ENCODE assay signal across 10 cellular contexts in the genomic region with DNA sequence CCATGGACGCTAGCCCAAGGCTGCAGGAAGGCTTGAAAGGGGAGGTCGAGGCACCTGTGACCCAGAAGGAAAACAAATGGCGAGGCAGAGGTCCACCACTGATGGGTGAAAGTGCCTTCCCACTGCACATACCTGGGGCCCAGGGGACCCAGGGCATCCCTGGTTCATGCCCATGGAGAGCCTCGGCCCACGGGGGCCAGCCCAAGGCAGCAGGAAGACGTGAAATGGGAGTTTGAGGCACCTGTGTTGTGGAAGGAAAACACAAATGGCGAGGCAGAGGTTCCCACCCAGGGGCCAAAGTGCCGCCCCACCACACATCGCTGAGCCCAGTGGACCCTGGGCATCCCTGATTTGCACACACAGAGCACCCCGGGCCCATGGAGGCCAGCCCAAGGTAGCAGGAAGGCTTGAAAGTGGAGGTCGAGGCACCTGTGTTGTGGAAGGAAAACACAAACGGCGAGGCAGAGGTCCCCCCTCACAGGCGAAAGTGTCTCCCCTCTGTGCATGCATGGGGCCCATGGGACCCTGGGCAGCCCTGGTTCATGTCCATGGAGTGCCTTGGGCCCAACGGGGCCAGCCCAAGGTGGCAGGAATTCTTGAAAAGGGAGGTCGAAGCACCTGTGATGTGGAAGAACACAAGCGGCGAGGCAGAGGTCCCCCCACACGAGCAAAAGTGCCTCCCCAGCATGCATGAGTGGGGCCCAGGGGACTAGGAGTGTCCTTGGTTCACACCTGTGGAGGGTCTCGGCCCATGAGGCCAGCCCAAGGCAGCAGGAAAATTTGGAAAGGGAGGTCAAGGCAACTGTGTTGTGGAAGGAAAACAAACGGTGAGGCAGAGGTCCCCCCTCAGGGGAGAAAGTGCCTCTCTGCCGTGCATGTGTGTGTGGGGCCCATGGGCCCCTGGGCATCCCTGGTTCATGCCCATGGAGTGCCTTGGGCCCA.
A peak's percentile ranks its signal among the peaks of the same experiment; 100 is the strongest.
DNase-seq lines count a peak whose midpoint lies in the region; ATAC-seq and TF ChIP-seq lines count a peak whose summit lies in the region.
"Had no signal": no experiment of that assay in that cellular context is flagged by ENCODE, and none has a peak within 500 bp of the region (broad histone marks: within the 10 kb centered on the region; RNA-seq: fewer than 3 reads in every experiment).

No MANE protein-coding gene starts in this region.

- intact Hi-C loops in head of caudate nucleus (cut with DNase I) (no loop called here), PC-3 (cut with micrococcal nuclease) (no loop called here)

- no peaks in the 10 kb centered on the region for H3K4me1 ChIP-seq in osteoblast (ENCODE audit: insufficient read depth, low read length)
- no peaks in the 10 kb centered on the region for H3K4me1 ChIP-seq in PC-3 (ENCODE audit: insufficient read depth, low read length)
- no peaks in the 10 kb centered on the region for H3K4me1 ChIP-seq in Karpas-422 (ENCODE audit: low read length)

- no peak overlapping the region for H3K27ac ChIP-seq in osteoblast (ENCODE audit: low read depth, low read length)
- no peak overlapping the region for H3K27ac ChIP-seq in PC-3 (ENCODE audit: low read length)
- no peak overlapping the region for H3K27ac ChIP-seq in Karpas-422 (ENCODE audit: low read length)

- no peaks in the 10 kb centered on the region for H3K36me3 ChIP-seq in osteoblast (ENCODE audit: insufficient read depth, low read length)
- no peaks in the 10 kb centered on the region for H3K36me3 ChIP-seq in PC-3 (ENCODE audit: low read depth, low read length)
- no peaks in the 10 kb centered on the region for H3K36me3 ChIP-seq in Karpas-422 (ENCODE audit: insufficient read depth, low read length)

- CTCF ChIA-PET in PC-3 (lab: Charles Lee), result no interaction called here

- BruUV-seq in PC-3 (replicated peaks; lab: Mats Ljungman, UMichigan), result no TSS peak

- no peak overlapping the region for H3K4me2 ChIP-seq in osteoblast (ENCODE audit: insufficient read depth, low read length)
- H3K4me2 ChIP-seq in PC-3 (ENCODE audit: low read length), result no peak overlapping the region
- no peak overlapping the region for H3K4me2 ChIP-seq in Karpas-422 (ENCODE audit: low read depth, low read length, poor library complexity, severe bottlenecking)

- no peak for ATAC-seq in PC-3
- ATAC-seq in GM18868 (IDR thresholded peaks at IDR 0.05; ENCODE audit: unreplicated experiment), result no peak

- no peaks in the 10 kb centered on the region for H3F3A ChIP-seq in PC-3 (ENCODE audit: low read length, unreplicated experiment)

- TF ChIP-seq CTCF in osteoblast (IDR thresholded peaks at IDR 0.05; ENCODE audit: extremely low read depth, low read depth, low read length) (no peak), PC-3 (conservative IDR thresholded peaks at IDR 0.05; ENCODE audit: low read depth, low read length) (no peak)

- H3K4me3 ChIP-seq in osteoblast (ENCODE audit: insufficient read depth, low read length) (no peak overlapping the region), PC-3 (ENCODE audit: low read length) (no peak overlapping the region), Karpas-422 (ENCODE audit: low read length) (no peak overlapping the region)

- H2AFZ ChIP-seq in osteoblast (ENCODE audit: low read length) (no peak overlapping the region), PC-3 (ENCODE audit: low read length) (no peak overlapping the region), Karpas-422 (ENCODE audit: low read length) (no peak overlapping the region)

- H3K9ac ChIP-seq in PC-3 (ENCODE audit: low read length), result no peak overlapping the region
- H3K9ac ChIP-seq in Karpas-422 (ENCODE audit: low read length), result no peak overlapping the region

- H3K9me3 ChIP-seq in osteoblast (ENCODE audit: low read depth, low read length) (peaks cover 3% of the 10 kb centered on the region), PC-3 (ENCODE audit: low read length) (peaks cover 31% of the 10 kb centered on the region), Karpas-422 (ENCODE audit: low read length) (peaks cover 32% of the 10 kb centered on the region)

- H4K20me1 ChIP-seq in osteoblast (ENCODE audit: insufficient read depth, low read length) (no peaks in the 10 kb centered on the region), PC-3 (ENCODE audit: low read length) (no peaks in the 10 kb centered on the region), Karpas-422 (ENCODE audit: insufficient read depth, low read depth, low read length) (no peaks in the 10 kb centered on the region)

- no peaks in the 10 kb centered on the region for H3K79me2 ChIP-seq in osteoblast (ENCODE audit: insufficient read depth, low read length)
- no peaks in the 10 kb centered on the region for H3K79me2 ChIP-seq in PC-3 (ENCODE audit: low read length)
- H3K79me2 ChIP-seq in Karpas-422 (ENCODE audit: low read length), result no peaks in the 10 kb centered on the region

- POLR2A ChIA-PET in PC-3 (lab: Charles Lee; ENCODE audit: unreplicated experiment), result no interaction called here

- H3K9me2 ChIP-seq in PC-3 (replicated peaks; ENCODE audit: low read length) (no peaks in the 10 kb centered on the region), Karpas-422 (replicated peaks; ENCODE audit: insufficient read depth, low read length) (no peaks in the 10 kb centered on the region)

- peak; percentile 1 for DNase-seq in stimulated activated CD4-positive, alpha-beta T cell treated with anti-CD3 and anti-CD28 coated beads, Interleukin-4, amount 100 ng/mL, for 24 hours
- no peak for DNase-seq in stimulated activated CD4-positive, alpha-beta T cell treated with anti-CD3 and anti-CD28 coated beads, Interleukin-1b, Interleukin-23, amount 100 ng/mL, for 48 hours
- DNase-seq in head of caudate nucleus, result peak in 29 of 42 donors; percentile 0 to 37 (median 5)
- DNase-seq in osteoblast (ENCODE audit: insufficient read length, low spot score, missing footprints), result peak; percentile 37
- no peak for DNase-seq in MV-4-11 (lab: John Stamatoyannopoulos, UW)
- DNase-seq in PC-3, result no peak
- DNase-seq in Karpas-422, result no peak
- DNase-seq: AML-193, NCI-H2227 treated with DMSO at 0.1 percent for 48 hours had no signal

- H3K27me3 ChIP-seq in osteoblast (ENCODE audit: insufficient read depth, low read length), result no peaks in the 10 kb centered on the region
- H3K27me3 ChIP-seq in PC-3 (ENCODE audit: low read length), result peaks cover 3% of the 10 kb centered on the region; the same call in 1 of the 2 replicates
- H3K27me3 ChIP-seq in Karpas-422 (ENCODE audit: low read length), result no peaks in the 10 kb centered on the region

Comparison
In these comparisons a context has a peak if more than half of its experiments do, and no peak if none do; other contexts are left out.
1. DNase-seq: peak in stimulated activated CD4-positive, alpha-beta T cell treated with anti-CD3 and anti-CD28 coated beads, Interleukin-4, amount 100 ng/mL, for 24 hours (single experiment), head of caudate nucleus (29 of 42) and osteoblast (single experiment); none in stimulated activated CD4-positive, alpha-beta T cell treated with anti-CD3 and anti-CD28 coated beads, Interleukin-1b, Interleukin-23, amount 100 ng/mL, for 48 hours (single experiment), MV-4-11 (single experiment), PC-3 (single experiment) and Karpas-422 (single experiment).